ENCODE assay signal across 8 cellular contexts in the genomic region with DNA sequence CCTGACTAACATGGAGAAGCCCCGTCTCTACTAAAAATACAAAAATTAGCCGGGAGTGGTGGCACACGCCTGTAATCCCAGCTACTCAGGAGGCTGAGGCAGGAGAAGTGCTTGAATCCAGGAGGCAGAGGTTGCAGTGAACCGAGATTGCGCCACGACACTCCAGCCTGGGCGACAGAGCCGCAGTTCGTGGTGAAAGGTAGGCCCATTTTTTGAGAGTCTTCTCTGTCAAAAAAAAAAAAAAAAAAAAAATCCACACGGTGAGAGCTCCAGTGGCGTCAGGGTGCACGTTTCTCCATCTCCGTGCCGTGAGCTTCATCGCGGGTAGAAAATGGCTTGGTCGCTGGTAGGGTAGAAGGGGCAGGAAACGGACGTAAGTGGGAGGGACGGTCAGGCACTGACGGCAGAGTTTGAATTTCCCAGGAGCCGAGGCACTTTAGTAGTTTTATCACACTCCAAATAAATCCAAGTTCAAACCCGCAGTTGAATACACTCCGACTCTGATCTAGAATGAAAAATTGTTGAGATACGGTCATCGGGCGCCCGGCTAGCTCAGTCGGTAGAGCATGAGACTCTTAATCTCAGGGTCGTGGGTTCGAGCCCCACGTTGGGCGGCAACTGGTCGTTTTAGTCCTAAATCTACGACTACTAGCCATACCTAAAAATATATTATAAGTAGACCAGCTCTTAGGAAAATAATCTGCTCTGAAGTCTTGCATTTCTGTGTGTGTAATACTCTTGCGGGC. TPM values are rescaled to one million over a fixed set of nuclear protein-coding genes. Genes with fewer than 3 reads are reported as not detected.
A peak's percentile ranks its signal among the peaks of the same experiment; 100 is the strongest.
DNase-seq lines count a peak whose midpoint lies in the region; ATAC-seq and TF ChIP-seq lines count a peak whose summit lies in the region.

No MANE protein-coding gene starts in this region.

- peak overlapping the region; percentile 68 for H3K4me3 ChIP-seq in epithelial cell of proximal tubule (ENCODE audit: low read depth, low read length)

- H3K4me1 Mint-ChIP-seq in activated CD4-positive, alpha-beta memory T cell treated with anti-CD3 and anti-CD28 coated beads, Interleukin-2, amount 10 ng/mL, durations not matched to agents 7 days and 5 days: peaks cover 37% of the 10 kb centered on the region
- peaks cover 33 to 48% of the 10 kb centered on the region in 2 donors for H3K4me1 Mint-ChIP-seq in natural killer cell

- POLR2A ChIA-PET in activated CD4-positive, alpha-beta memory T cell treated with anti-CD3 and anti-CD28 coated beads, Interleukin-2, amount 10 ng/mL, durations not matched to agents 7 days and 5 days (lab: Charles Lee): interaction anchor here (1.0 to 8.0 kb wide), 16 partner anchors 9 to 1584 kb away, joined by 3 to 149 read pairs (median 6); a partner anchor contains a TSS

- CTCF ChIA-PET in activated CD4-positive, alpha-beta memory T cell treated with anti-CD3 and anti-CD28 coated beads, Interleukin-2, amount 10 ng/mL, durations not matched to agents 7 days and 5 days (lab: Charles Lee): interaction anchor here (0.8 to 4.1 kb wide), 10 partner anchors 9 to 54 kb away, joined by 3 to 29 read pairs (median 7); a partner anchor contains a TSS

- peak overlapping the region; percentile 42 for H3K27ac ChIP-seq in substantia nigra (ENCODE audit: low read depth, low read length, poor library complexity, severe bottlenecking)

- peaks cover 11% of the 10 kb centered on the region for H3K36me3 Mint-ChIP-seq in activated CD4-positive, alpha-beta memory T cell treated with anti-CD3 and anti-CD28 coated beads, Interleukin-2, amount 10 ng/mL, durations not matched to agents 7 days and 5 days (ENCODE audit: low read depth)
- peaks cover 9% of the 10 kb centered on the region for H3K36me3 Mint-ChIP-seq in natural killer cell

- H3K27ac Mint-ChIP-seq in activated CD4-positive, alpha-beta memory T cell treated with anti-CD3 and anti-CD28 coated beads, Interleukin-2, amount 10 ng/mL, durations not matched to agents 7 days and 5 days: peak overlapping the region; percentile 85
- peak overlapping the region; percentile 91 to 99 for H3K27ac Mint-ChIP-seq in natural killer cell

- H3K4me3 Mint-ChIP-seq in activated CD4-positive, alpha-beta memory T cell treated with anti-CD3 and anti-CD28 coated beads, Interleukin-2, amount 10 ng/mL, durations not matched to agents 7 days and 5 days: peak overlapping the region; percentile 81
- peak overlapping the region; percentile 99 for H3K4me3 Mint-ChIP-seq in natural killer cell

- no peaks in the 10 kb centered on the region for H3K9me3 Mint-ChIP-seq in activated CD4-positive, alpha-beta memory T cell treated with anti-CD3 and anti-CD28 coated beads, Interleukin-2, amount 10 ng/mL, durations not matched to agents 7 days and 5 days
- H3K9me3 Mint-ChIP-seq in natural killer cell: no peaks in the 10 kb centered on the region

- peak; percentile 59 for DNase-seq in HPDE6-E6E7 (ENCODE audit: extremely low spot score)
- peak; percentile 80 for DNase-seq in activated CD4-positive, alpha-beta memory T cell treated with anti-CD3 and anti-CD28 coated beads, Interleukin-2, amount 10 ng/mL, durations not matched to agents 7 days and 5 days
- no peak for DNase-seq in epithelial cell of proximal tubule (ENCODE audit: low read depth)
- DNase-seq in natural killer cell: peak; percentile 66
- no peak for DNase-seq in substantia nigra (lab: John Stamatoyannopoulos, UW)
- DNase-seq in NCI-H2227 (lab: John Stamatoyannopoulos, UW; ENCODE audit: unreplicated experiment): no peak
- DNase-seq in GOT3 (lab: John Stamatoyannopoulos, UW): no peak

- TF ChIP-seq CTCF in epithelial cell of proximal tubule (conservative IDR thresholded peaks at IDR 0.05; ENCODE audit: low read depth, low read length) (no peak), natural killer cell (IDR thresholded peaks at IDR 0.05) (no peak)

- ATAC-seq in GM18498 (IDR thresholded peaks at IDR 0.05; ENCODE audit: unreplicated experiment): peak; percentile 33
- peak; percentile 66 to 74 (median 72) for ATAC-seq in natural killer cell

- intact Hi-C loops in natural killer cell (cut with micrococcal nuclease): loop anchor here (1.0 kb wide), 4 partner anchors 11 to 34 kb away; no protein-coding TSS in a partner anchor

- peaks cover 32% of the 10 kb centered on the region for H3K27me3 Mint-ChIP-seq in activated CD4-positive, alpha-beta memory T cell treated with anti-CD3 and anti-CD28 coated beads, Interleukin-2, amount 10 ng/mL, durations not matched to agents 7 days and 5 days
- peaks cover 24 to 27% of the 10 kb centered on the region in 2 donors for H3K27me3 Mint-ChIP-seq in natural killer cell (ENCODE audit: low read depth in 2 of 2)

RNA-seq across cellular contexts. Expression of a gene that starts 2.4 kb away (rescaled TPM):
- 1 to 10 TPM; 1.9 to 2.0 TPM for total RNA-seq in activated CD4-positive, alpha-beta memory T cell treated with anti-CD3 and anti-CD28 coated beads, Interleukin-2, amount 10 ng/mL, durations not matched to agents 7 days and 5 days
- total RNA-seq in epithelial cell of proximal tubule (2.7 and 14.6 TPM in 2 replicates), natural killer cell (1 to 10 TPM in 1 of 3 donors, under 1 TPM in 1, not detected in 1; 0.73 to 1.2 TPM)

RNA-seq across cellular contexts. Expression of a gene that starts 15.7 kb away (rescaled TPM):
- 10 to 100 TPM; 42.4 to 43.7 TPM for total RNA-seq in activated CD4-positive, alpha-beta memory T cell treated with anti-CD3 and anti-CD28 coated beads, Interleukin-2, amount 10 ng/mL, durations not matched to agents 7 days and 5 days
- total RNA-seq in epithelial cell of proximal tubule (10.6 and 12.4 TPM in 2 replicates), natural killer cell (10 to 100 TPM; 33.4 to 41.6 (median 36.0) TPM)

RNA-seq across cellular contexts. Expression of a gene that starts 36.3 kb away (rescaled TPM):
- total RNA-seq in activated CD4-positive, alpha-beta memory T cell treated with anti-CD3 and anti-CD28 coated beads, Interleukin-2, amount 10 ng/mL, durations not matched to agents 7 days and 5 days: 1,000 to 10,000 TPM; 1,749 to 1,772 TPM
- total RNA-seq in epithelial cell of proximal tubule (2,747 and 3,067 TPM in 2 replicates), natural killer cell (1,000 to 10,000 TPM; 1,089 to 1,233 (median 1,138) TPM)

RNA-seq across cellular contexts. Expression of a gene that starts 53.6 kb away (rescaled TPM):
- total RNA-seq in activated CD4-positive, alpha-beta memory T cell treated with anti-CD3 and anti-CD28 coated beads, Interleukin-2, amount 10 ng/mL, durations not matched to agents 7 days and 5 days: 10 to 100 TPM; 24.0 to 24.2 TPM
- total RNA-seq in epithelial cell of proximal tubule (1.6 and 3.5 TPM in 2 replicates), natural killer cell (10 to 100 TPM; 43.4 to 60.0 (median 44.4) TPM)

Comparison
In these comparisons a context has a peak if more than half of its experiments do, and no peak if none do; other contexts are left out.
1. DNase-seq: peak in HPDE6-E6E7 (single experiment), activated CD4-positive, alpha-beta memory T cell treated with anti-CD3 and anti-CD28 coated beads, Interleukin-2, amount 10 ng/mL, durations not matched to agents 7 days and 5 days (single experiment) and natural killer cell (single experiment); none in epithelial cell of proximal tubule (single experiment), substantia nigra (0 of 49), NCI-H2227 (single experiment) and GOT3 (single experiment).